8 cellular contexts compared by ENCODE assay signal in genomic region chr17:46841561-46842379, GRCh38. TPM values are rescaled to one million over a fixed set of nuclear protein-coding genes. Genes with fewer than 3 reads are reported as not detected.
DNase-seq lines count a peak whose midpoint lies in the region; ATAC-seq, FAIRE-seq and TF ChIP-seq lines count a peak whose summit lies in the region.

No MANE protein-coding gene starts in this region.

- H3K9me3 ChIP-seq in keratinocyte (ENCODE audit: control insufficient read depth, low read depth, low read length), result no peaks in the 10 kb centered on the region
- H3K9me3 ChIP-seq in vagina, result no peaks in the 10 kb centered on the region

- peak; percentile 30 for DNase-seq in activated naive CD4-positive, alpha-beta T cell treated with anti-CD3 and anti-CD28 coated beads, Interleukin-2, amount 10 ng/mL, durations not matched to agents 7 days and 5 days
- no peak for DNase-seq in activated naive CD4-positive, alpha-beta T cell treated with anti-CD3 and anti-CD28 coated beads for 36 hours
- DNase-seq in activated naive CD8-positive, alpha-beta T cell treated with anti-CD3 and anti-CD28 coated beads for 36 hours, result peak; percentile 38
- DNase-seq in keratinocyte (ENCODE audit: low read depth, low spot score), result no peak
- no peak for DNase-seq in vagina (ENCODE audit: extremely low spot score in 2 of 2)
- no peak for DNase-seq in GOT3 (lab: John Stamatoyannopoulos, UW)
- no peak for DNase-seq in NCI-H748 treated with DMSO at 0.1 percent for 48 hours (lab: John Stamatoyannopoulos, UW)

- H3K27ac Mint-ChIP-seq in activated naive CD4-positive, alpha-beta T cell treated with anti-CD3 and anti-CD28 coated beads, Interleukin-2, amount 10 ng/mL, durations not matched to agents 7 days and 5 days, result no peak overlapping the region
- H3K27ac Mint-ChIP-seq in activated naive CD4-positive, alpha-beta T cell treated with anti-CD3 and anti-CD28 coated beads for 36 hours, result no peak overlapping the region
- no peak overlapping the region for H3K27ac Mint-ChIP-seq in activated naive CD8-positive, alpha-beta T cell treated with anti-CD3 and anti-CD28 coated beads for 36 hours

- H3K4me3 ChIP-seq in keratinocyte (ENCODE audit: control insufficient read depth in 2 of 3, extremely low read depth in 1 of 3, insufficient read depth in 2 of 3, low read depth in 1 of 3, low read length in 3 of 3) (no peak overlapping the region), vagina (no peak overlapping the region)

- no peak overlapping the region for H3K9ac ChIP-seq in keratinocyte (ENCODE audit: control insufficient read depth, extremely low read depth, insufficient read depth, low read length)

- dilution Hi-C loops in keratinocyte (cut with MboI; ENCODE audit: extremely low pct_ligation_motif_present, low sequenced_read_pairs), result no loop called here

- peaks cover 3% of the 10 kb centered on the region for H3K4me1 Mint-ChIP-seq in activated naive CD4-positive, alpha-beta T cell treated with anti-CD3 and anti-CD28 coated beads, Interleukin-2, amount 10 ng/mL, durations not matched to agents 7 days and 5 days
- no peaks in the 10 kb centered on the region for H3K4me1 Mint-ChIP-seq in activated naive CD4-positive, alpha-beta T cell treated with anti-CD3 and anti-CD28 coated beads for 36 hours (ENCODE audit: low read depth)
- peaks cover 3% of the 10 kb centered on the region for H3K4me1 Mint-ChIP-seq in activated naive CD8-positive, alpha-beta T cell treated with anti-CD3 and anti-CD28 coated beads for 36 hours

- H3K4me1 ChIP-seq in keratinocyte (ENCODE audit: control insufficient read depth, extremely low read depth, insufficient read depth, low read length) (no peaks in the 10 kb centered on the region), vagina (peaks cover 7% of the 10 kb centered on the region)

- H3K4me2 ChIP-seq in keratinocyte (ENCODE audit: control insufficient read depth, extremely low read depth, insufficient read depth, low read depth, low read length), result no peak overlapping the region

- H3K4me3 Mint-ChIP-seq in activated naive CD4-positive, alpha-beta T cell treated with anti-CD3 and anti-CD28 coated beads, Interleukin-2, amount 10 ng/mL, durations not matched to agents 7 days and 5 days, result no peak overlapping the region
- no peak overlapping the region for H3K4me3 Mint-ChIP-seq in activated naive CD4-positive, alpha-beta T cell treated with anti-CD3 and anti-CD28 coated beads for 36 hours
- no peak overlapping the region for H3K4me3 Mint-ChIP-seq in activated naive CD8-positive, alpha-beta T cell treated with anti-CD3 and anti-CD28 coated beads for 36 hours

- no peak for FAIRE-seq in keratinocyte (lab: Jason Lieb, UNC)

- intact Hi-C loops in activated naive CD4-positive, alpha-beta T cell treated with anti-CD3 and anti-CD28 coated beads for 36 hours (cut with micrococcal nuclease), result loop anchor here (1.0 to 2.0 kb wide), 2 partner anchors 99 to 159 kb away; no protein-coding TSS in a partner anchor
- intact Hi-C loops in vagina (cut with DNase I), result no loop called here

- H3K27me3 Mint-ChIP-seq in activated naive CD4-positive, alpha-beta T cell treated with anti-CD3 and anti-CD28 coated beads, Interleukin-2, amount 10 ng/mL, durations not matched to agents 7 days and 5 days, result peaks cover 68% of the 10 kb centered on the region
- H3K27me3 Mint-ChIP-seq in activated naive CD4-positive, alpha-beta T cell treated with anti-CD3 and anti-CD28 coated beads for 36 hours (ENCODE audit: low read depth), result peaks cover 38% of the 10 kb centered on the region
- H3K27me3 Mint-ChIP-seq in activated naive CD8-positive, alpha-beta T cell treated with anti-CD3 and anti-CD28 coated beads for 36 hours, result peaks cover 61% of the 10 kb centered on the region

- H3K27me3 ChIP-seq in keratinocyte (ENCODE audit: control insufficient read depth, extremely low read depth, insufficient read depth, low read length) (peaks cover 13% of the 10 kb centered on the region), vagina (no peaks in the 10 kb centered on the region)

- H3K9me1 ChIP-seq in keratinocyte (ENCODE audit: control insufficient read depth, extremely low read depth, insufficient read depth, low read length), result no peaks in the 10 kb centered on the region

- CTCF ChIA-PET in activated naive CD4-positive, alpha-beta T cell treated with anti-CD3 and anti-CD28 coated beads, Interleukin-2, amount 10 ng/mL, durations not matched to agents 7 days and 5 days (lab: Charles Lee), result interaction anchor here (0.6 to 3.5 kb wide), 13 partner anchors 12 to 707 kb away, joined by 3 to 34 read pairs (median 3); no protein-coding TSS in a partner anchor
- CTCF ChIA-PET in activated naive CD4-positive, alpha-beta T cell treated with anti-CD3 and anti-CD28 coated beads for 36 hours (lab: Charles Lee), result interaction anchor here (0.5 to 3.2 kb wide), 23 partner anchors 9 to 494 kb away, joined by 3 to 28 read pairs (median 4); no protein-coding TSS in a partner anchor

- H2AFZ ChIP-seq in keratinocyte (ENCODE audit: control insufficient read depth, low read length), result no peak overlapping the region

- no peaks in the 10 kb centered on the region for H3K36me3 ChIP-seq in keratinocyte (ENCODE audit: control insufficient read depth in 2 of 2, extremely low read depth in 1 of 2, insufficient read depth in 2 of 2, low read length in 2 of 2)
- H3K36me3 ChIP-seq in vagina, result no peaks in the 10 kb centered on the region

- no peaks in the 10 kb centered on the region for H3K79me2 ChIP-seq in keratinocyte (ENCODE audit: control insufficient read depth, insufficient read depth, low read length)

- no peaks in the 10 kb centered on the region for H4K20me1 ChIP-seq in keratinocyte (ENCODE audit: control insufficient read depth, extremely low read depth, insufficient read depth, low read length)

- peaks cover 4% of the 10 kb centered on the region for H3K36me3 Mint-ChIP-seq in activated naive CD4-positive, alpha-beta T cell treated with anti-CD3 and anti-CD28 coated beads, Interleukin-2, amount 10 ng/mL, durations not matched to agents 7 days and 5 days
- no peaks in the 10 kb centered on the region for H3K36me3 Mint-ChIP-seq in activated naive CD4-positive, alpha-beta T cell treated with anti-CD3 and anti-CD28 coated beads for 36 hours (ENCODE audit: low read depth)
- peaks cover 2% of the 10 kb centered on the region for H3K36me3 Mint-ChIP-seq in activated naive CD8-positive, alpha-beta T cell treated with anti-CD3 and anti-CD28 coated beads for 36 hours

- TF ChIP-seq CTCF in keratinocyte (optimal IDR thresholded peaks at IDR 0.05 in 1 of 3, IDR thresholded peaks at IDR 0.05 in 1 of 3, conservative IDR thresholded peaks at IDR 0.05 in 1 of 3; ENCODE audit: extremely low read depth in 1 of 3, insufficient read depth in 2 of 3, low read length in 3 of 3) (peak in 2 of 3 experiments; percentile 71 to 81), vagina (IDR thresholded peaks at IDR 0.05) (peak in 2 of 3 experiments; percentile 37 to 38)

- TF ChIP-seq POLR2A in vagina (IDR thresholded peaks at IDR 0.05), result no peak

- peaks cover 10% of the 10 kb centered on the region for H3K9me3 Mint-ChIP-seq in activated naive CD4-positive, alpha-beta T cell treated with anti-CD3 and anti-CD28 coated beads, Interleukin-2, amount 10 ng/mL, durations not matched to agents 7 days and 5 days
- peaks cover 11% of the 10 kb centered on the region for H3K9me3 Mint-ChIP-seq in activated naive CD4-positive, alpha-beta T cell treated with anti-CD3 and anti-CD28 coated beads for 36 hours
- H3K9me3 Mint-ChIP-seq in activated naive CD8-positive, alpha-beta T cell treated with anti-CD3 and anti-CD28 coated beads for 36 hours, result peaks cover 14% of the 10 kb centered on the region

- no peak for ATAC-seq in GM21825 (IDR thresholded peaks at IDR 0.05; ENCODE audit: unreplicated experiment)

- no peak overlapping the region for H3K27ac ChIP-seq in keratinocyte (ENCODE audit: control insufficient read depth, insufficient read depth, low read length)
- no peak overlapping the region for H3K27ac ChIP-seq in vagina

RNA-seq across cellular contexts. Expression of gene WNT9B, which starts 9.6 kb away (rescaled TPM):
- not detected for total RNA-seq in activated naive CD4-positive, alpha-beta T cell treated with anti-CD3 and anti-CD28 coated beads for 36 hours
- total RNA-seq in activated naive CD8-positive, alpha-beta T cell treated with anti-CD3 and anti-CD28 coated beads for 36 hours, result not detected
- 0.12 TPM in 1 of 3 replicates, not detected in the others for polyA plus RNA-seq in keratinocyte
- polyA plus RNA-seq in keratinocyte (2011; ENCODE audit: low read depth), result not detected
- polyA plus RNA-seq in keratinocyte (2011; cell fraction: cytosol; rRNA removed), result not detected in 2 replicates
- polyA plus RNA-seq in keratinocyte (2011; cell fraction: nucleus; rRNA removed), result not detected in 2 replicates
- not detected in 2 replicates for polyA plus RNA-seq in keratinocyte (2012; ENCODE audit: low replicate concordance)
- not detected in 3 replicates for polyA minus RNA-seq in keratinocyte
- polyA minus RNA-seq in keratinocyte (2011; cell fraction: cytosol; rRNA and poly(A)+ RNA removed), result not detected
- not detected in 2 replicates for polyA minus RNA-seq in keratinocyte (2011; cell fraction: nucleus; rRNA and poly(A)+ RNA removed)
- total RNA-seq in vagina, result not detected

RNA-seq across cellular contexts. Expression of gene WNT3, which starts 23.3 kb away (rescaled TPM):
- not detected for total RNA-seq in activated naive CD4-positive, alpha-beta T cell treated with anti-CD3 and anti-CD28 coated beads for 36 hours
- under 1 TPM; 0.06 to 0.08 TPM for total RNA-seq in activated naive CD8-positive, alpha-beta T cell treated with anti-CD3 and anti-CD28 coated beads for 36 hours
- polyA plus RNA-seq in keratinocyte, result 1.9 to 2.8 TPM (median 2.0 TPM) in 3 replicates
- polyA plus RNA-seq in keratinocyte (2011; ENCODE audit: low read depth), result 1.3 TPM
- polyA plus RNA-seq in keratinocyte (2011; cell fraction: cytosol; rRNA removed), result 1.1 and 1.2 TPM in 2 replicates
- polyA plus RNA-seq in keratinocyte (2011; cell fraction: nucleus; rRNA removed), result 4.5 and 5.3 TPM in 2 replicates
- 1.2 and 2.1 TPM in 2 replicates for polyA plus RNA-seq in keratinocyte (2012; ENCODE audit: low replicate concordance)
- 1.1 to 2.4 TPM (median 1.8 TPM) in 3 replicates for polyA minus RNA-seq in keratinocyte
- 1.2 TPM for polyA minus RNA-seq in keratinocyte (2011; cell fraction: cytosol; rRNA and poly(A)+ RNA removed)
- 1.2 and 2.2 TPM in 2 replicates for polyA minus RNA-seq in keratinocyte (2011; cell fraction: nucleus; rRNA and poly(A)+ RNA removed)
- 1.5 TPM for total RNA-seq in vagina

Comparison
In these comparisons a context has a peak if more than half of its experiments do, and no peak if none do; other contexts are left out.
1. DNase-seq: peak in activated naive CD4-positive, alpha-beta T cell treated with anti-CD3 and anti-CD28 coated beads, Interleukin-2, amount 10 ng/mL, durations not matched to agents 7 days and 5 days (single experiment) and activated naive CD8-positive, alpha-beta T cell treated with anti-CD3 and anti-CD28 coated beads for 36 hours (single experiment); none in activated naive CD4-positive, alpha-beta T cell treated with anti-CD3 and anti-CD28 coated beads for 36 hours (single experiment), keratinocyte (single experiment), vagina (0 of 2), GOT3 (single experiment) and NCI-H748 treated with DMSO at 0.1 percent for 48 hours (single experiment).